In the genomic region with DNA sequence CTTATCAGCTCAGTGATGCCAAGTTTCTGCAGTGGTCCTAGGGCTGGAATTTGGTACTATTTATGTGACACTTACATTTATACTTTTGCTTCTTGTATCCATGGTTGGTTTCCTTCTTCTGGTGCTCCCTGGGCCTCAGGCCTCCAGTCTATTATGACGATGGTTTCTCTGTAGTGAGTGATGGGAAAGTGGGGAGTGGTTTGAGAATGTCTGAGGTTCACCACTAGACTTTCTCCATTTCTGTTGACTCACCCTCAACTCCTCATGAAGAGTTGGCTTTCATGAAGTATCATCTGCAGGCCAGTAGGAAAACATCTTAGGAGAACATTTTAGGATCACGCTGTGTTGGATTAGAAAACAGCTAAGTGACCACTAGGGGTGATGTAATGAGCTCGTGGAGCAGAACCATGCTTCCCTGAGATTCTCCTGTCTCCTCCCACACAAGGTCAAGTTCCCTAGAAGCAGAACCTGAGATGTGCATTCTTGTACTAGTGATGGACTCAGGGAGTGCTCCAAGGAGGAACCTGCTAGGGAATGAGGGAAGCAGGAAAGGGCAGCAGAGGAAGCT, we compare ENCODE assay signal across 2 cellular contexts.
TF ChIP-seq lines count a peak whose summit lies in the region.

No MANE protein-coding gene starts in this region.

TF ChIP-seq in HCT116, 20 proteins besides CTCF, POLR2A, EP300 and RAD21 (continued from another document):
- TF ChIP-seq, protein P1, sequence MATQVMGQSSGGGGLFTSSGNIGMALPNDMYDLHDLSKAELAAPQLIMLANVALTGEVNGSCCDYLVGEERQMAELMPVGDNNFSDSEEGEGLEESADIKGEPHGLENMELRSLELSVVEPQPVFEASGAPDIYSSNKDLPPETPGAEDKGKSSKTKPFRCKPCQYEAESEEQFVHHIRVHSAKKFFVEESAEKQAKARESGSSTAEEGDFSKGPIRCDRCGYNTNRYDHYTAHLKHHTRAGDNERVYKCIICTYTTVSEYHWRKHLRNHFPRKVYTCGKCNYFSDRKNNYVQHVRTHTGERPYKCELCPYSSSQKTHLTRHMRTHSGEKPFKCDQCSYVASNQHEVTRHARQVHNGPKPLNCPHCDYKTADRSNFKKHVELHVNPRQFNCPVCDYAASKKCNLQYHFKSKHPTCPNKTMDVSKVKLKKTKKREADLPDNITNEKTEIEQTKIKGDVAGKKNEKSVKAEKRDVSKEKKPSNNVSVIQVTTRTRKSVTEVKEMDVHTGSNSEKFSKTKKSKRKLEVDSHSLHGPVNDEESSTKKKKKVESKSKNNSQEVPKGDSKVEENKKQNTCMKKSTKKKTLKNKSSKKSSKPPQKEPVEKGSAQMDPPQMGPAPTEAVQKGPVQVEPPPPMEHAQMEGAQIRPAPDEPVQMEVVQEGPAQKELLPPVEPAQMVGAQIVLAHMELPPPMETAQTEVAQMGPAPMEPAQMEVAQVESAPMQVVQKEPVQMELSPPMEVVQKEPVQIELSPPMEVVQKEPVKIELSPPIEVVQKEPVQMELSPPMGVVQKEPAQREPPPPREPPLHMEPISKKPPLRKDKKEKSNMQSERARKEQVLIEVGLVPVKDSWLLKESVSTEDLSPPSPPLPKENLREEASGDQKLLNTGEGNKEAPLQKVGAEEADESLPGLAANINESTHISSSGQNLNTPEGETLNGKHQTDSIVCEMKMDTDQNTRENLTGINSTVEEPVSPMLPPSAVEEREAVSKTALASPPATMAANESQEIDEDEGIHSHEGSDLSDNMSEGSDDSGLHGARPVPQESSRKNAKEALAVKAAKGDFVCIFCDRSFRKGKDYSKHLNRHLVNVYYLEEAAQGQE (IDR thresholded peaks at IDR 0.05; ENCODE audit: low read depth): no peak
- no peak for TF ChIP-seq ZNF274 (IDR thresholded peaks at IDR 0.05; ENCODE audit: low read depth, low read length)
- TF ChIP-seq SP1 (IDR thresholded peaks at IDR 0.05; ENCODE audit: low read depth): no peak
- TF ChIP-seq FOSL1 (IDR thresholded peaks at IDR 0.05; ENCODE audit: low read depth): no peak
- no peak for TF ChIP-seq ELF1 (IDR thresholded peaks at IDR 0.05; ENCODE audit: borderline replicate concordance, low read depth)
- TF ChIP-seq SIN3A (IDR thresholded peaks at IDR 0.05; ENCODE audit: low read depth): no peak
- no peak for TF ChIP-seq ZFX (IDR thresholded peaks at IDR 0.05)
- TF ChIP-seq, protein P2, sequence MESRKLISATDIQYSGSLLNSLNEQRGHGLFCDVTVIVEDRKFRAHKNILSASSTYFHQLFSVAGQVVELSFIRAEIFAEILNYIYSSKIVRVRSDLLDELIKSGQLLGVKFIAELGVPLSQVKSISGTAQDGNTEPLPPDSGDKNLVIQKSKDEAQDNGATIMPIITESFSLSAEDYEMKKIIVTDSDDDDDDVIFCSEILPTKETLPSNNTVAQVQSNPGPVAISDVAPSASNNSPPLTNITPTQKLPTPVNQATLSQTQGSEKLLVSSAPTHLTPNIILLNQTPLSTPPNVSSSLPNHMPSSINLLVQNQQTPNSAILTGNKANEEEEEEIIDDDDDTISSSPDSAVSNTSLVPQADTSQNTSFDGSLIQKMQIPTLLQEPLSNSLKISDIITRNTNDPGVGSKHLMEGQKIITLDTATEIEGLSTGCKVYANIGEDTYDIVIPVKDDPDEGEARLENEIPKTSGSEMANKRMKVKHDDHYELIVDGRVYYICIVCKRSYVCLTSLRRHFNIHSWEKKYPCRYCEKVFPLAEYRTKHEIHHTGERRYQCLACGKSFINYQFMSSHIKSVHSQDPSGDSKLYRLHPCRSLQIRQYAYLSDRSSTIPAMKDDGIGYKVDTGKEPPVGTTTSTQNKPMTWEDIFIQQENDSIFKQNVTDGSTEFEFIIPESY (IDR thresholded peaks at IDR 0.05; ENCODE audit: extremely low read depth, insufficient replicate concordance, low read length): no peak
- TF ChIP-seq, protein P3, sequence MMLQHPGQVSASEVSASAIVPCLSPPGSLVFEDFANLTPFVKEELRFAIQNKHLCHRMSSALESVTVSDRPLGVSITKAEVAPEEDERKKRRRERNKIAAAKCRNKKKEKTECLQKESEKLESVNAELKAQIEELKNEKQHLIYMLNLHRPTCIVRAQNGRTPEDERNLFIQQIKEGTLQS (IDR thresholded peaks at IDR 0.05): no peak
- no peak for TF ChIP-seq CBX3 (IDR thresholded peaks at IDR 0.05; ENCODE audit: low read depth)
- no peak for TF ChIP-seq SRF (IDR thresholded peaks at IDR 0.05; ENCODE audit: low read depth)
- TF ChIP-seq, protein P4, sequence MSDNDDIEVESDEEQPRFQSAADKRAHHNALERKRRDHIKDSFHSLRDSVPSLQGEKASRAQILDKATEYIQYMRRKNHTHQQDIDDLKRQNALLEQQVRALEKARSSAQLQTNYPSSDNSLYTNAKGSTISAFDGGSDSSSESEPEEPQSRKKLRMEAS (IDR thresholded peaks at IDR 0.05): no peak
- no peak for TF ChIP-seq EZH2phosphoT487 (IDR thresholded peaks at IDR 0.05; ENCODE audit: borderline replicate concordance)

TF ChIP-seq in WTC11, 78 proteins besides CTCF, POLR2A, EP300 and RAD21 (continued from another document):
- TF ChIP-seq, protein P5, sequence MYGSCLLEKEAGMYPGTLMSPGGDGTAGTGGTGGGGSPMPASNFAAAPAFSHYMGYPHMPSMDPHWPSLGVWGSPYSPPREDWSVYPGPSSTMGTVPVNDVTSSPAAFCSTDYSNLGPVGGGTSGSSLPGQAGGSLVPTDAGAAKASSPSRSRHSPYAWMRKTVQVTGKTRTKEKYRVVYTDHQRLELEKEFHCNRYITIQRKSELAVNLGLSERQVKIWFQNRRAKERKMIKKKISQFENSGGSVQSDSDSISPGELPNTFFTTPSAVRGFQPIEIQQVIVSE (CRISPR knock-in tag; IDR thresholded peaks at IDR 0.05; ENCODE audit: borderline replicate concordance): no peak
- TF ChIP-seq, protein P6, sequence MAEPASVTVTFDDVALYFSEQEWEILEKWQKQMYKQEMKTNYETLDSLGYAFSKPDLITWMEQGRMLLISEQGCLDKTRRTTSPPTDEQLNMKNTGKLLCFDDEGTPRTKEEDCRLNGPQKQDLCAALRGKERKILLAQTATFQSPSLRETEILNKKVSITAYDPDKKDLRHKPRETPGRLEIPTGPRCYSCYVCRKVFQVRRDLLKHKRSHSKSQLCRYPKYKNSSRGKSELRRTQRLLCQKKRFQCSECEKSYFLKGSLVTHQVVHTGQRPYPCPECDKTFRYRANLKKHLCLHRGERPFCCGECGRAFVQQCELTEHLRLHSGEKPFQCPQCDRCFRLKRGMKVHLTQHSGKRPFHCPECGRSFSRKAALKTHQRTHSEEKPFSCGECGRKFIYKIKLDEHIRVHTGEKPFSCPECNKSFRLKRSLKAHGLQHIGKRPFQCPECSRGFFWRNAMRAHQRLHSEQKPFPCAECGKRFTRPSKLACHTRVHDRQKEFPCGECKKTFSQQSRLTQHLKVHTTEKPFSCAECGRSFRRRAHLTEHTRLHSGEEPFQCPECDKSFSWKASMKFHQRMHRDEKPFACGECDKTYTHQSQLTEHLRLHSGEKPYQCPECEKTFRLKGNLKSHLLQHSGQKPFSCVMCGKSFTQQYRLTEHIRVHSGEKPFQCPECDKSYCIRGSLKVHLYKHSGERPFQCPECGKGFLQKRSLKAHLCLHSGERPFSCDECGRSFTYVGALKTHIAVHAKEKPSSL (CRISPR knock-in tag; conservative IDR thresholded peaks at IDR 0.05): no peak
- TF ChIP-seq ZNF121 (CRISPR knock-in tag; IDR thresholded peaks at IDR 0.05) (no peak), TP53 (CRISPR knock-in tag; IDR thresholded peaks at IDR 0.05) (no peak), FOXJ3 (CRISPR knock-in tag; IDR thresholded peaks at IDR 0.05; ENCODE audit: borderline replicate concordance) (no peak), ZNF232 (CRISPR knock-in tag; IDR thresholded peaks at IDR 0.05) (no peak), CREB1 (CRISPR knock-in tag; IDR thresholded peaks at IDR 0.05) (no peak), NR1H2 (CRISPR knock-in tag; IDR thresholded peaks at IDR 0.05) (no peak)
- TF ChIP-seq, protein P7, sequence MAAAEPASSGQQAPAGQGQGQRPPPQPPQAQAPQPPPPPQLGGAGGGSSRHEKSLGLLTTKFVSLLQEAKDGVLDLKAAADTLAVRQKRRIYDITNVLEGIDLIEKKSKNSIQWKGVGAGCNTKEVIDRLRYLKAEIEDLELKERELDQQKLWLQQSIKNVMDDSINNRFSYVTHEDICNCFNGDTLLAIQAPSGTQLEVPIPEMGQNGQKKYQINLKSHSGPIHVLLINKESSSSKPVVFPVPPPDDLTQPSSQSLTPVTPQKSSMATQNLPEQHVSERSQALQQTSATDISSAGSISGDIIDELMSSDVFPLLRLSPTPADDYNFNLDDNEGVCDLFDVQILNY (CRISPR knock-in tag; IDR thresholded peaks at IDR 0.05): no peak
- TF ChIP-seq, protein P8, sequence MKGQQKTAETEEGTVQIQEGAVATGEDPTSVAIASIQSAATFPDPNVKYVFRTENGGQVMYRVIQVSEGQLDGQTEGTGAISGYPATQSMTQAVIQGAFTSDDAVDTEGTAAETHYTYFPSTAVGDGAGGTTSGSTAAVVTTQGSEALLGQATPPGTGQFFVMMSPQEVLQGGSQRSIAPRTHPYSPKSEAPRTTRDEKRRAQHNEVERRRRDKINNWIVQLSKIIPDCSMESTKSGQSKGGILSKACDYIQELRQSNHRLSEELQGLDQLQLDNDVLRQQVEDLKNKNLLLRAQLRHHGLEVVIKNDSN (CRISPR knock-in tag; IDR thresholded peaks at IDR 0.05): no peak
- TF ChIP-seq, protein P9, sequence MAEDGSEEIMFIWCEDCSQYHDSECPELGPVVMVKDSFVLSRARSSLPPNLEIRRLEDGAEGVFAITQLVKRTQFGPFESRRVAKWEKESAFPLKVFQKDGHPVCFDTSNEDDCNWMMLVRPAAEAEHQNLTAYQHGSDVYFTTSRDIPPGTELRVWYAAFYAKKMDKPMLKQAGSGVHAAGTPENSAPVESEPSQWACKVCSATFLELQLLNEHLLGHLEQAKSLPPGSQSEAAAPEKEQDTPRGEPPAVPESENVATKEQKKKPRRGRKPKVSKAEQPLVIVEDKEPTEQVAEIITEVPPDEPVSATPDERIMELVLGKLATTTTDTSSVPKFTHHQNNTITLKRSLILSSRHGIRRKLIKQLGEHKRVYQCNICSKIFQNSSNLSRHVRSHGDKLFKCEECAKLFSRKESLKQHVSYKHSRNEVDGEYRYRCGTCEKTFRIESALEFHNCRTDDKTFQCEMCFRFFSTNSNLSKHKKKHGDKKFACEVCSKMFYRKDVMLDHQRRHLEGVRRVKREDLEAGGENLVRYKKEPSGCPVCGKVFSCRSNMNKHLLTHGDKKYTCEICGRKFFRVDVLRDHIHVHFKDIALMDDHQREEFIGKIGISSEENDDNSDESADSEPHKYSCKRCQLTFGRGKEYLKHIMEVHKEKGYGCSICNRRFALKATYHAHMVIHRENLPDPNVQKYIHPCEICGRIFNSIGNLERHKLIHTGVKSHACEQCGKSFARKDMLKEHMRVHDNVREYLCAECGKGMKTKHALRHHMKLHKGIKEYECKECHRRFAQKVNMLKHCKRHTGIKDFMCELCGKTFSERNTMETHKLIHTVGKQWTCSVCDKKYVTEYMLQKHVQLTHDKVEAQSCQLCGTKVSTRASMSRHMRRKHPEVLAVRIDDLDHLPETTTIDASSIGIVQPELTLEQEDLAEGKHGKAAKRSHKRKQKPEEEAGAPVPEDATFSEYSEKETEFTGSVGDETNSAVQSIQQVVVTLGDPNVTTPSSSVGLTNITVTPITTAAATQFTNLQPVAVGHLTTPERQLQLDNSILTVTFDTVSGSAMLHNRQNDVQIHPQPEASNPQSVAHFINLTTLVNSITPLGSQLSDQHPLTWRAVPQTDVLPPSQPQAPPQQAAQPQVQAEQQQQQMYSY (CRISPR knock-in tag; IDR thresholded peaks at IDR 0.05): no peak
- TF ChIP-seq, protein P10, sequence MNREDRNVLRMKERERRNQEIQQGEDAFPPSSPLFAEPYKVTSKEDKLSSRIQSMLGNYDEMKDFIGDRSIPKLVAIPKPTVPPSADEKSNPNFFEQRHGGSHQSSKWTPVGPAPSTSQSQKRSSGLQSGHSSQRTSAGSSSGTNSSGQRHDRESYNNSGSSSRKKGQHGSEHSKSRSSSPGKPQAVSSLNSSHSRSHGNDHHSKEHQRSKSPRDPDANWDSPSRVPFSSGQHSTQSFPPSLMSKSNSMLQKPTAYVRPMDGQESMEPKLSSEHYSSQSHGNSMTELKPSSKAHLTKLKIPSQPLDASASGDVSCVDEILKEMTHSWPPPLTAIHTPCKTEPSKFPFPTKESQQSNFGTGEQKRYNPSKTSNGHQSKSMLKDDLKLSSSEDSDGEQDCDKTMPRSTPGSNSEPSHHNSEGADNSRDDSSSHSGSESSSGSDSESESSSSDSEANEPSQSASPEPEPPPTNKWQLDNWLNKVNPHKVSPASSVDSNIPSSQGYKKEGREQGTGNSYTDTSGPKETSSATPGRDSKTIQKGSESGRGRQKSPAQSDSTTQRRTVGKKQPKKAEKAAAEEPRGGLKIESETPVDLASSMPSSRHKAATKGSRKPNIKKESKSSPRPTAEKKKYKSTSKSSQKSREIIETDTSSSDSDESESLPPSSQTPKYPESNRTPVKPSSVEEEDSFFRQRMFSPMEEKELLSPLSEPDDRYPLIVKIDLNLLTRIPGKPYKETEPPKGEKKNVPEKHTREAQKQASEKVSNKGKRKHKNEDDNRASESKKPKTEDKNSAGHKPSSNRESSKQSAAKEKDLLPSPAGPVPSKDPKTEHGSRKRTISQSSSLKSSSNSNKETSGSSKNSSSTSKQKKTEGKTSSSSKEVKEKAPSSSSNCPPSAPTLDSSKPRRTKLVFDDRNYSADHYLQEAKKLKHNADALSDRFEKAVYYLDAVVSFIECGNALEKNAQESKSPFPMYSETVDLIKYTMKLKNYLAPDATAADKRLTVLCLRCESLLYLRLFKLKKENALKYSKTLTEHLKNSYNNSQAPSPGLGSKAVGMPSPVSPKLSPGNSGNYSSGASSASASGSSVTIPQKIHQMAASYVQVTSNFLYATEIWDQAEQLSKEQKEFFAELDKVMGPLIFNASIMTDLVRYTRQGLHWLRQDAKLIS (CRISPR knock-in tag; IDR thresholded peaks at IDR 0.05; ENCODE audit: borderline replicate concordance): no peak
